Comparison of ENCODE assay signal across 16 cellular contexts in the genomic region with DNA sequence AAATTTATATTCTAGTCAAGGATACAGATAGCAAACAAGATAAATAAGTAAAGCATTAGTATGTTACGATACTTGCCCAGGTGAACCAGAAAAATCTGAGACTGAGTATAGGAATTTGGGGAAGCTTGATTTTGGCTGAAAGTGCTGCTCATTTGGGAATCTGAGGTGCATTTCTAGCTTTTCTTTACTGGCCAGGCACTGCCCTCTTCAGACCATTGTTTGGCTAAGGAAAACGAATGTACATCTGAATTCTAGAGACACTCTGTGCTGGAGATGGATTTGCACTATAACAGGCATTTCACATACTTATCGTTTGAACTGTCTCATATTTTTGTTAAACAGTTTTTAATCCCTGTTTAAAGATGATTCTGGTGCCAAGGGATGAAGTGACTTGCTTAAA. TPM values are rescaled to one million over a fixed set of nuclear protein-coding genes. Genes with fewer than 3 reads are reported as not detected.
DNase-seq lines count a peak whose midpoint lies in the region; ATAC-seq and TF ChIP-seq lines count a peak whose summit lies in the region.
"Had no signal": no experiment of that assay in that cellular context is flagged by ENCODE, and none has a peak within 500 bp of the region (broad histone marks: within the 10 kb centered on the region; RNA-seq: fewer than 3 reads in every experiment).

No MANE protein-coding gene starts in this region.

- no peak for TF ChIP-seq POLR2A in IMR-90 (IDR thresholded peaks at IDR 0.05; ENCODE audit: low read depth, low read length)

- peaks cover 26% of the 10 kb centered on the region for H3K9me1 ChIP-seq in IMR-90 (ENCODE audit: insufficient read depth, low read length)

- H4K20me1 ChIP-seq in BLaER1 (peaks cover 100% of the 10 kb centered on the region), IMR-90 (ENCODE audit: insufficient read depth, low read length) (peaks cover 95% of the 10 kb centered on the region)

- no peaks in the 10 kb centered on the region for H3K27me3 ChIP-seq in BLaER1
- no peaks in the 10 kb centered on the region for H3K27me3 ChIP-seq in IMR-90 (ENCODE audit: control insufficient read depth, insufficient read depth, low read length)
- H3K27me3 ChIP-seq: left lung had no signal

- no peak overlapping the region for H2AK9ac ChIP-seq in IMR-90 (replicated peaks; ENCODE audit: low read depth, low read length, poor library complexity)

- in situ Hi-C loops in IMR-90 (cut with MboI; ENCODE audit: low sequenced_read_pairs), result no loop called here

- H2BK5ac ChIP-seq in IMR-90 (ENCODE audit: low read depth, low read length, poor library complexity, severe bottlenecking), result no peak overlapping the region

- peaks cover 3% of the 10 kb centered on the region for H3K36me3 Mint-ChIP-seq in chondrocyte (ENCODE audit: low read depth)
- H3K36me3 Mint-ChIP-seq in natural killer cell, result no peaks in the 10 kb centered on the region

- H3K4me2 ChIP-seq in BLaER1 (peak overlapping the region; percentile 26; the same call in 1 of the 2 replicates), IMR-90 (ENCODE audit: low read depth, low read length) (peak overlapping the region; percentile 54; the same call in 1 of the 2 replicates)

- intact Hi-C loops in IMR-90 (cut with micrococcal nuclease), result no loop called here
- intact Hi-C loops in natural killer cell (cut with micrococcal nuclease), result no loop called here

- H3K4me3 Mint-ChIP-seq in chondrocyte (ENCODE audit: unreplicated experiment), result no peak overlapping the region
- peak overlapping the region; percentile 15 for H3K4me3 Mint-ChIP-seq in natural killer cell

- H3K4me1 Mint-ChIP-seq in chondrocyte (ENCODE audit: low read depth), result peaks cover 73% of the 10 kb centered on the region
- H3K4me1 Mint-ChIP-seq in natural killer cell, result peaks cover 88 to 91% of the 10 kb centered on the region in 2 donors

- H3K79me1 ChIP-seq in IMR-90 (ENCODE audit: low read depth in 1 of 2, low read length in 2 of 2), result peaks cover 0 to 84% of the 10 kb centered on the region in 2 experiments; a peak in 2 of 4 replicates

- H3K56ac ChIP-seq in IMR-90 (ENCODE audit: extremely low read depth, insufficient read depth, low read length), result no peak overlapping the region

- dilution Hi-C loops in IMR-90 (cut with HindIII; ENCODE audit: low sequenced_read_pairs, unreplicated experiment), result no loop called here

- no peak overlapping the region for H2BK120ac ChIP-seq in IMR-90 (ENCODE audit: low read depth, low read length)

- no peak overlapping the region for H3K18ac ChIP-seq in IMR-90 (ENCODE audit: low read depth, low read length)

- POLR2A ChIA-PET in IMR-90 (lab: Charles Lee; ENCODE audit: unreplicated experiment), result no interaction called here

- no peak overlapping the region for H3K14ac ChIP-seq in IMR-90 (replicated peaks; ENCODE audit: low read depth, low read length)

- no peak overlapping the region for H2BK15ac ChIP-seq in IMR-90 (ENCODE audit: low read depth, low read length)

- no peak overlapping the region for H2AFZ ChIP-seq in IMR-90 (replicated peaks; ENCODE audit: low read length, poor library complexity)

- H3K4ac ChIP-seq in IMR-90 (ENCODE audit: low read depth, low read length), result no peak overlapping the region

- H3K4me3 ChIP-seq in BLaER1 (no peak overlapping the region), IMR-90 (ENCODE audit: insufficient read depth, low read depth, low read length) (no peak overlapping the region)
- H3K4me3 ChIP-seq: left lung had no signal

- ATAC-seq in IMR-90 (ENCODE audit: low read depth), result no peak
- ATAC-seq in natural killer cell, result no peak
- ATAC-seq in HG03469 (IDR thresholded peaks at IDR 0.05; ENCODE audit: unreplicated experiment), result no peak
- ATAC-seq: left lung had no signal

- peaks cover 99% of the 10 kb centered on the region for H3K4me1 ChIP-seq in BLaER1
- H3K4me1 ChIP-seq in IMR-90 (ENCODE audit: control insufficient read depth, insufficient read depth, low read length), result peaks cover 19% of the 10 kb centered on the region

- TF ChIP-seq CTCF in IMR-90 (conservative IDR thresholded peaks at IDR 0.05; ENCODE audit: low read depth, low read length) (0 out of 2 replicates have a peak, but pooled peaks have one; percentile 18), chondrocyte (IDR thresholded peaks at IDR 0.05) (peak; percentile 58), natural killer cell (IDR thresholded peaks at IDR 0.05) (no peak)

- no peak overlapping the region for H4K91ac ChIP-seq in IMR-90 (ENCODE audit: insufficient read depth, low read depth, low read length)

- H3K9me3 Mint-ChIP-seq in chondrocyte (ENCODE audit: low read depth), result no peaks in the 10 kb centered on the region
- H3K9me3 Mint-ChIP-seq in natural killer cell, result no peaks in the 10 kb centered on the region

- H3K36me3 ChIP-seq in BLaER1 (peaks cover 66% of the 10 kb centered on the region), IMR-90 (ENCODE audit: control insufficient read depth, insufficient read depth, low read length) (no peaks in the 10 kb centered on the region)
- H3K36me3 ChIP-seq: left lung had no signal

- CTCF ChIA-PET in IMR-90 (lab: Yijun Ruan, JAX), result interaction anchor here (0.9 kb wide), 1 partner anchor 16 kb away, joined by 3 read pairs; no protein-coding TSS in a partner anchor

- WGBS in IMR-90 (ENCODE audit: extremely low coverage in 2 of 2, insufficient read length in 1 of 2), 2 experiments, result no CpG with 5 or more reads among the region's 3 CpGs

- H4K5ac ChIP-seq in IMR-90 (ENCODE audit: low read depth, low read length), result no peak overlapping the region

- TF ChIP-seq RAD21 in IMR-90 (IDR thresholded peaks at IDR 0.05; ENCODE audit: low read length), result no peak

- H3K27ac ChIP-seq in BLaER1 (no peak overlapping the region), IMR-90 (ENCODE audit: insufficient read depth, low read length) (no peak overlapping the region)

- no peak overlapping the region for H2BK20ac ChIP-seq in IMR-90 (ENCODE audit: low read depth, low read length)

- H2AK5ac ChIP-seq in IMR-90 (ENCODE audit: low read depth, low read length), result no peak overlapping the region

- H3K27ac Mint-ChIP-seq in chondrocyte (ENCODE audit: unreplicated experiment), result no peak overlapping the region
- peak overlapping the region; percentile 53 to 75 for H3K27ac Mint-ChIP-seq in natural killer cell

- no TSS peak for BruUV-seq in IMR-90 (replicated peaks; lab: Mats Ljungman, UMichigan)

- 0 out of 4 replicates have a peak overlapping the region, but pooled peaks of 1 of the 2 experiments have one; percentile 15 for H4K8ac ChIP-seq in IMR-90 (ENCODE audit: low read depth in 2 of 2, low read length in 2 of 2)

- H3K27me3 Mint-ChIP-seq in chondrocyte (ENCODE audit: low read depth) (no peaks in the 10 kb centered on the region), natural killer cell (ENCODE audit: low read depth in 2 of 2) (no peaks in the 10 kb centered on the region)

- H3K23ac ChIP-seq in IMR-90 (ENCODE audit: low read depth, low read length), result no peak overlapping the region

- H3K9me3 ChIP-seq in BLaER1 (no peaks in the 10 kb centered on the region), IMR-90 (ENCODE audit: control insufficient read depth, insufficient read depth, low read length) (no peaks in the 10 kb centered on the region)
- H3K9me3 ChIP-seq: Caco-2, left lung had no signal

- DNase-seq in IMR-90 (no peak), chondrocyte (ENCODE audit: low spot score) (no peak), natural killer cell (no peak), NCI-H2107 (lab: John Stamatoyannopoulos, UW) (no peak), SW480 (ENCODE audit: low spot score) (no peak), NCI-H2227 treated with DMSO at 0.1 percent for 48 hours (lab: John Stamatoyannopoulos, UW) (no peak)
- DNase-seq: activated CD4-positive, alpha-beta T cell treated with anti-CD3 and anti-CD28 coated beads for 48 hours; Caco-2; HCEC 1CT; hippocampal formation; left lung; MV-4-11; NCI-H226; substantia nigra had no signal

- H3K9ac ChIP-seq in BLaER1 (no peak overlapping the region), IMR-90 (ENCODE audit: low read depth, low read length) (no peak overlapping the region)

TF ChIP-seq in IMR-90, 13 proteins besides CTCF, POLR2A, EP300 and RAD21 (continues in another document):
- TF ChIP-seq CHD1 (IDR thresholded peaks at IDR 0.05; ENCODE audit: low read depth, low read length) (no peak), MXI1 (IDR thresholded peaks at IDR 0.05; ENCODE audit: borderline replicate concordance, low read depth, low read length) (no peak), BHLHE40 (IDR thresholded peaks at IDR 0.05; ENCODE audit: low read depth, low read length) (no peak), MAZ (IDR thresholded peaks at IDR 0.05; ENCODE audit: borderline replicate concordance, low read depth, low read length) (no peak), NFE2L2 (IDR thresholded peaks at IDR 0.05; ENCODE audit: low read depth, low read length) (no peak), FOS (IDR thresholded peaks at IDR 0.05; ENCODE audit: low read depth, low read length) (no peak), RFX5 (IDR thresholded peaks at IDR 0.05; ENCODE audit: low read depth, low read length) (no peak), SMC3 (IDR thresholded peaks at IDR 0.05; ENCODE audit: low read depth, low read length) (no peak), MAFK (IDR thresholded peaks at IDR 0.05; ENCODE audit: low read depth, low read length) (no peak), CEBPB (IDR thresholded peaks at IDR 0.05; ENCODE audit: low read depth, low read length) (no peak)
- TF ChIP-seq, protein P1, sequence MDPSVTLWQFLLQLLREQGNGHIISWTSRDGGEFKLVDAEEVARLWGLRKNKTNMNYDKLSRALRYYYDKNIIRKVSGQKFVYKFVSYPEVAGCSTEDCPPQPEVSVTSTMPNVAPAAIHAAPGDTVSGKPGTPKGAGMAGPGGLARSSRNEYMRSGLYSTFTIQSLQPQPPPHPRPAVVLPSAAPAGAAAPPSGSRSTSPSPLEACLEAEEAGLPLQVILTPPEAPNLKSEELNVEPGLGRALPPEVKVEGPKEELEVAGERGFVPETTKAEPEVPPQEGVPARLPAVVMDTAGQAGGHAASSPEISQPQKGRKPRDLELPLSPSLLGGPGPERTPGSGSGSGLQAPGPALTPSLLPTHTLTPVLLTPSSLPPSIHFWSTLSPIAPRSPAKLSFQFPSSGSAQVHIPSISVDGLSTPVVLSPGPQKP (IDR thresholded peaks at IDR 0.05; ENCODE audit: borderline replicate concordance, low read depth, low read length), result no peak
- TF ChIP-seq, protein P2, sequence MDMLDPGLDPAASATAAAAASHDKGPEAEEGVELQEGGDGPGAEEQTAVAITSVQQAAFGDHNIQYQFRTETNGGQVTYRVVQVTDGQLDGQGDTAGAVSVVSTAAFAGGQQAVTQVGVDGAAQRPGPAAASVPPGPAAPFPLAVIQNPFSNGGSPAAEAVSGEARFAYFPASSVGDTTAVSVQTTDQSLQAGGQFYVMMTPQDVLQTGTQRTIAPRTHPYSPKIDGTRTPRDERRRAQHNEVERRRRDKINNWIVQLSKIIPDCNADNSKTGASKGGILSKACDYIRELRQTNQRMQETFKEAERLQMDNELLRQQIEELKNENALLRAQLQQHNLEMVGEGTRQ (IDR thresholded peaks at IDR 0.05; ENCODE audit: low read depth, low read length), result no peak

RNA-seq across cellular contexts. Expression of a gene that starts 23.4 kb away (rescaled TPM):
- total RNA-seq in IMR-90 (2012; rRNA removed), result 14.0 and 16.7 TPM in 2 replicates
- polyA plus RNA-seq in IMR-90 (2012; rRNA removed), result 39.4 and 40.7 TPM in 2 replicates
- 21.1 and 38.8 TPM in 2 replicates for polyA plus RNA-seq in IMR-90 (2012; cell fraction: cytosol; rRNA removed)
- polyA plus RNA-seq in IMR-90 (2012; cell fraction: nucleus; rRNA removed; ENCODE audit: low replicate concordance), result 89.6 and 144 TPM in 2 replicates
- 56.1 to 59.5 TPM (median 57.2 TPM) in 3 replicates for total RNA-seq in chondrocyte
- 100 to 1,000 TPM; 199 to 214 (median 202) TPM for total RNA-seq in natural killer cell
